1 cellular context compared by ENCODE assay signal in genomic region chr17:82496529-82497434, GRCh38.
A peak's percentile ranks its signal among the peaks of the same experiment; 100 is the strongest.
TF ChIP-seq lines count a peak whose summit lies in the region.

No MANE protein-coding gene starts in this region.

TF ChIP-seq in GM12878, 131 proteins besides CTCF, POLR2A, EP300 and RAD21 (continues in another document):
- TF ChIP-seq BCLAF1 (IDR thresholded peaks at IDR 0.05) (no peak), ETV6 (conservative IDR thresholded peaks at IDR 0.05 in 1 of 2, IDR thresholded peaks at IDR 0.05 in 1 of 2; ENCODE audit: borderline replicate concordance in 1 of 2, low read depth in 1 of 2) (no peak), BACH1 (IDR thresholded peaks at IDR 0.05; ENCODE audit: borderline replicate concordance) (0 out of 2 replicates have a peak, but pooled peaks have one; percentile 27), SIX5 (IDR thresholded peaks at IDR 0.05; ENCODE audit: low read depth, low read length, severe bottlenecking) (no peak), CREM (IDR thresholded peaks at IDR 0.05; ENCODE audit: low read depth) (peak; percentile 13; the same call in 1 of the 2 replicates), SKIL (IDR thresholded peaks at IDR 0.05; ENCODE audit: low read depth, poor library complexity, severe bottlenecking) (no peak), IRF4 (IDR thresholded peaks at IDR 0.05; ENCODE audit: low read depth, low read length) (no peak), KLF5 (IDR thresholded peaks at IDR 0.05; ENCODE audit: partially characterized antibody) (peak; percentile 50), TAF1 (IDR thresholded peaks at IDR 0.05; ENCODE audit: borderline replicate concordance, low read depth, low read length) (no peak), IKZF2 (IDR thresholded peaks at IDR 0.05) (0 out of 4 replicates have a peak, but pooled peaks of 1 of the 2 experiments have one; percentile 7), MAX (IDR thresholded peaks at IDR 0.05; ENCODE audit: low read depth, low read length) (peak; percentile 95), USF1 (IDR thresholded peaks at IDR 0.05; ENCODE audit: borderline replicate concordance, extremely low read length, insufficient read depth, low read depth, low read length) (peak; percentile 99), PAX5 (IDR thresholded peaks at IDR 0.05; ENCODE audit: borderline replicate concordance, low read depth, low read length) (peak; percentile 13; the same call in 1 of the 2 replicates), SMAD5 (IDR thresholded peaks at IDR 0.05; ENCODE audit: low read depth) (no peak), SREBF1 (IDR thresholded peaks at IDR 0.05; ENCODE audit: low read length) (no peak), RELB (IDR thresholded peaks at IDR 0.05; ENCODE audit: low read depth) (peak; percentile 47; the same call in 1 of the 2 replicates), PAX8 (IDR thresholded peaks at IDR 0.05) (no peak), ATF3 (IDR thresholded peaks at IDR 0.05; ENCODE audit: borderline replicate concordance, extremely low read depth, low read depth, low read length) (peak; percentile 98), ZNF217 (IDR thresholded peaks at IDR 0.05) (no peak), TCF3 (IDR thresholded peaks at IDR 0.05; ENCODE audit: borderline replicate concordance, insufficient read depth, low read depth, low read length) (0 out of 2 replicates have a peak, but pooled peaks have one; percentile 2), GATAD2B (conservative IDR thresholded peaks at IDR 0.05; ENCODE audit: low read depth) (peak; percentile 53), HSF1 (IDR thresholded peaks at IDR 0.05; ENCODE audit: low read depth, low read length) (no peak), HDGF (IDR thresholded peaks at IDR 0.05) (0 out of 2 replicates have a peak, but pooled peaks have one; percentile 39), RELA (IDR thresholded peaks at IDR 0.05; ENCODE audit: borderline replicate concordance, partially characterized antibody) (peak; percentile 95), MXI1 (IDR thresholded peaks at IDR 0.05; ENCODE audit: low read depth, low read length) (peak; percentile 49; the same call in 1 of the 2 replicates), MLLT1 (IDR thresholded peaks at IDR 0.05) (peak; percentile 93), BHLHE40 (IDR thresholded peaks at IDR 0.05; ENCODE audit: borderline replicate concordance in 1 of 2, low read depth in 2 of 2, low read length in 1 of 2) (peak; percentile 77 to 95; a peak in 3 of 4 replicates), DPF2 (IDR thresholded peaks at IDR 0.05) (peak; percentile 58), EGR1 (IDR thresholded peaks at IDR 0.05; ENCODE audit: borderline replicate concordance in 1 of 2, low read depth in 2 of 2, low read length in 2 of 2) (peak in 1 of 2 experiments; percentile 43; a peak in 1 of 3 replicates), MEF2A (IDR thresholded peaks at IDR 0.05; ENCODE audit: insufficient read depth, low read depth, low read length) (no peak), IRF3 (IDR thresholded peaks at IDR 0.05) (peak; percentile 66; the same call in 1 of the 2 replicates), POLR2AphosphoS5 (IDR thresholded peaks at IDR 0.05; ENCODE audit: low read length) (peak; percentile 64; the same call in 1 of the 2 replicates), POU2F2 (IDR thresholded peaks at IDR 0.05; ENCODE audit: borderline replicate concordance, low read depth, low read length) (no peak), TBL1XR1 (IDR thresholded peaks at IDR 0.05; ENCODE audit: low read depth, low read length) (peak; percentile 30; the same call in 1 of the 2 replicates), MEF2B (IDR thresholded peaks at IDR 0.05; ENCODE audit: partially characterized antibody, poor library complexity, severe bottlenecking) (peak; percentile 80), E2F4 (IDR thresholded peaks at IDR 0.05; ENCODE audit: low read depth, low read length) (0 out of 2 replicates have a peak, but pooled peaks have one; percentile 48), ZBTB33 (IDR thresholded peaks at IDR 0.05) (peak; percentile 27; the same call in 1 of the 2 replicates), BRCA1 (IDR thresholded peaks at IDR 0.05; ENCODE audit: low read depth, low read length) (no peak)
